ENCODE assay signal across 19 cellular contexts in the genomic region with DNA sequence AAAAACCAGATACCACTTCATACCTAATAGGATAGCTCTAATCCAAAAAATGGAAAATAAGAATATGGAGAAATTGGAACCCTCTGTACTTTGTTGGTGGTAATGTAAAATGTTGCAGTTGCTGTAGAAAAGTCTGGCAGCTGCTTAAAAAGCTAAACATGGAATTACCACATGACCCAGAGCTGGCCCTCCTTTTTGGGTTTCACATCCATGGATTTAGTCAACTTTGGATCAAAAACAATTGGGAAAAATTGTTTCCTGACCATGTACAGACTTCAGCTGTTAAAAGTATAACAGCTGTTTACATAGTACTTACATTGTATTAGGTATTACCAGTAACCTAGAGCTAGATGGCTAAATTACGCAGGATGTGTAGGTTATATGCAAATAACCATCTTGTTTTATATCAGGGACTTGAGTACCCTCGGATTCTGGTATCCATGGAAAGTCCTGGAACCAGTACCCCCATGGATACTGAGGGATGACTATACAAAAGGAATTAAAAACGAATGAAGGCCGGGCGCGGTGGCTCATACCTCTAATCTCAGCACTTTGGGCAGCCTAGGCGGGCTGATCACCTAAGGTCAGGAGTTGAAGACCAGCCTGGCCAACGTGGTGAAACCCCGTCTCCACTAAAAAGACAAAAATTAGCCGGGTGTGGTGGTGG.
"Had no signal": no experiment of that assay in that cellular context is flagged by ENCODE, and none has a peak within 500 bp of the region (broad histone marks: within the 10 kb centered on the region; RNA-seq: fewer than 3 reads in every experiment).

No MANE protein-coding gene starts in this region.

- H3K9me3 Mint-ChIP-seq: memory B cell, naive B cell had no signal

- FAIRE-seq: colon, endometrium, kidney had no signal

- H3K27ac Mint-ChIP-seq: memory B cell had no signal

- H3K27ac ChIP-seq: gastrocnemius medialis, tibial artery, VCaP had no signal

- H3K4me3 Mint-ChIP-seq: memory B cell had no signal

- H3K27me3 Mint-ChIP-seq: memory B cell, naive B cell had no signal

- ATAC-seq: body of pancreas; gastrocnemius medialis; left lung; stimulated activated naive CD8-positive, alpha-beta T cell treated with anti-CD3 and anti-CD28 coated beads, Interleukin-15, Interleukin-2, amounts not matched to agents 100 U/mL and 50 U/mL, for 24 hours had no signal

- DNase-seq: activated CD4-positive, alpha-beta T cell treated with anti-CD3 and anti-CD28 coated beads, Interleukin-2, amount 50 U/mL, for 48 hours; activated naive CD4-positive, alpha-beta T cell; body of pancreas; central memory CD4-positive, alpha-beta T cell; gastrocnemius medialis; head of caudate nucleus; kidney; left lung; naive B cell; occipital lobe; posterior cingulate gyrus; stimulated activated naive CD8-positive, alpha-beta T cell treated with anti-CD3 and anti-CD28 coated beads, Interleukin-15, Interleukin-2, amounts not matched to agents 100 U/mL and 50 U/mL, for 24 hours; substantia nigra; T-helper 2 cell; tibial artery had no signal
